19 cellular contexts compared by ENCODE assay signal in genomic region chr6:150202404-150202803, GRCh38. TPM values are rescaled to one million over a fixed set of nuclear protein-coding genes. Genes with fewer than 3 reads are reported as not detected.
DNase-seq lines count a peak whose midpoint lies in the region; ATAC-seq, FAIRE-seq and TF ChIP-seq lines count a peak whose summit lies in the region.
"Had no signal": no experiment of that assay in that cellular context is flagged by ENCODE, and none has a peak within 500 bp of the region (broad histone marks: within the 10 kb centered on the region; RNA-seq: fewer than 3 reads in every experiment).

No MANE protein-coding gene starts in this region.

- H3K4me3 ChIP-seq in GM23248 (no peak overlapping the region), bronchial epithelial cell (ENCODE audit: low read depth, low read length) (no peak overlapping the region), smooth muscle cell (no peak overlapping the region), gastrocnemius medialis (no peak overlapping the region)
- H3K4me3 ChIP-seq: ascending aorta, neural progenitor cell, right lobe of liver, SJSA1 had no signal

- H3K9ac ChIP-seq in GM23248: peak overlapping the region; percentile 4; the same call in 1 of the 2 replicates
- no peak overlapping the region for H3K9ac ChIP-seq in smooth muscle cell (ENCODE audit: low read depth)
- H3K9ac ChIP-seq: neural progenitor cell had no signal

- H3K27ac ChIP-seq in GM23248: peak overlapping the region; percentile 49
- peak overlapping the region; percentile 35 for H3K27ac ChIP-seq in smooth muscle cell (ENCODE audit: low read depth)
- H3K27ac ChIP-seq in gastrocnemius medialis: no peak overlapping the region
- H3K27ac ChIP-seq: ascending aorta, neural progenitor cell, right lobe of liver, SJSA1 had no signal

- no peak for FAIRE-seq in bronchial epithelial cell (lab: Jason Lieb, UNC)

- H3K4me2 ChIP-seq in GM23248 (ENCODE audit: unreplicated experiment) (peak overlapping the region; percentile 1), smooth muscle cell (no peak overlapping the region)
- H3K4me2 ChIP-seq: neural progenitor cell had no signal

- ATAC-seq in gastrocnemius medialis: no peak
- ATAC-seq in GM19397 (IDR thresholded peaks at IDR 0.05; ENCODE audit: unreplicated experiment): no peak

- H3K9me3 ChIP-seq in GM23248 (ENCODE audit: low read depth) (no peaks in the 10 kb centered on the region), smooth muscle cell (replicated peaks; ENCODE audit: low read depth) (no peaks in the 10 kb centered on the region), gastrocnemius medialis (no peaks in the 10 kb centered on the region)
- H3K9me3 ChIP-seq: ascending aorta, right lobe of liver, SJSA1 had no signal

- 39 to 46% methylated on average over 7 to 8 of the region's 8 CpGs for WGBS in GM23248 (ENCODE audit: low coverage in 1 of 2, low lambda C conversion rate in 2 of 2, missing lambda C conversion rate in 2 of 2), 2 experiments
- 89% methylated on average over 8 of the region's 8 CpGs for WGBS in smooth muscle cell (ENCODE audit: low lambda C conversion rate)

- H4K20me1 ChIP-seq in GM23248 (ENCODE audit: insufficient read depth): no peaks in the 10 kb centered on the region
- no peaks in the 10 kb centered on the region for H4K20me1 ChIP-seq in smooth muscle cell (ENCODE audit: low read depth)

- in situ Hi-C loops in GM23248 (cut with MboI) (no loop called here), gastrocnemius medialis (cut with MboI; ENCODE audit: low sequenced_read_pairs in 4 of 4) (no loop called here)

- H3K36me3 ChIP-seq in GM23248 (ENCODE audit: low read depth) (no peaks in the 10 kb centered on the region), bronchial epithelial cell (ENCODE audit: control insufficient read depth, insufficient read depth, low read length) (peaks cover 8% of the 10 kb centered on the region), smooth muscle cell (ENCODE audit: low read depth) (no peaks in the 10 kb centered on the region), gastrocnemius medialis (no peaks in the 10 kb centered on the region)
- H3K36me3 ChIP-seq: ascending aorta, neural progenitor cell, right lobe of liver, SJSA1 had no signal

- no peak for TF ChIP-seq POLR2A in gastrocnemius medialis (IDR thresholded peaks at IDR 0.05)

- no peak for TF ChIP-seq CTCF in bronchial epithelial cell (IDR thresholded peaks at IDR 0.05; ENCODE audit: insufficient read depth, low read length, severe bottlenecking)
- TF ChIP-seq CTCF in smooth muscle cell (IDR thresholded peaks at IDR 0.05; ENCODE audit: borderline replicate concordance, insufficient read depth, poor library complexity, severe bottlenecking): no peak
- TF ChIP-seq CTCF in gastrocnemius medialis (IDR thresholded peaks at IDR 0.05 in 4 of 5, conservative IDR thresholded peaks at IDR 0.05 in 1 of 5): no peak

- peaks cover 19% of the 10 kb centered on the region for H3F3A ChIP-seq in GM23248 (ENCODE audit: insufficient read depth)
- H3F3A ChIP-seq in smooth muscle cell (ENCODE audit: low read depth): no peaks in the 10 kb centered on the region

- H3K79me2 ChIP-seq in GM23248 (ENCODE audit: insufficient read depth) (peaks cover 20% of the 10 kb centered on the region; the same call in 1 of the 2 replicates), smooth muscle cell (ENCODE audit: low read depth) (no peaks in the 10 kb centered on the region)

- H3K4me1 ChIP-seq in GM23248 (ENCODE audit: insufficient read depth) (peaks cover 15% of the 10 kb centered on the region), smooth muscle cell (ENCODE audit: low read depth) (no peaks in the 10 kb centered on the region), gastrocnemius medialis (peaks cover 6 to 30% of the 10 kb centered on the region in 2 donors)
- H3K4me1 ChIP-seq: ascending aorta, SJSA1 had no signal

- H3K27me3 ChIP-seq in GM23248 (replicated peaks; ENCODE audit: insufficient read depth): no peaks in the 10 kb centered on the region
- H3K27me3 ChIP-seq in bronchial epithelial cell (ENCODE audit: control insufficient read depth, insufficient read depth, low read length): no peaks in the 10 kb centered on the region
- peaks cover 6% of the 10 kb centered on the region for H3K27me3 ChIP-seq in smooth muscle cell (ENCODE audit: low read depth)
- H3K27me3 ChIP-seq in gastrocnemius medialis: no peaks in the 10 kb centered on the region
- H3K27me3 ChIP-seq: ascending aorta, neural progenitor cell, right lobe of liver, SJSA1 had no signal

- DNase-seq in GM23248 (peak; percentile 75), bronchial epithelial cell (ENCODE audit: low read depth) (peak; percentile 78), kidney tubule cell (ENCODE audit: low spot score) (peak; percentile 43), smooth muscle cell (lab: John Stamatoyannopoulos, UW; ENCODE audit: unreplicated experiment) (no peak), gastrocnemius medialis (no peak), SW 1271 (lab: John Stamatoyannopoulos, UW) (no peak)
- no peak for DNase-seq in stimulated activated CD8-positive, alpha-beta memory T cell treated with anti-CD3 and anti-CD28 coated beads, Interleukin-4, amount 100 ng/mL, for 48 hours
- DNase-seq: activated CD4-positive, alpha-beta T cell treated with anti-CD3 and anti-CD28 coated beads for 4 hours; activated CD8-positive, alpha-beta memory T cell treated with anti-CD3 and anti-CD28 coated beads, Interleukin-2, amount 50 U/mL, for 4 hours; activated gamma-delta T cell; HCEC 1CT; NCI-H1930; NCI-H446 treated with DMSO at 0.1 percent for 48 hours; T1000 had no signal

- H3K9me2 ChIP-seq in GM23248 (ENCODE audit: insufficient read depth): no peaks in the 10 kb centered on the region

- intact Hi-C loops in gastrocnemius medialis (cut with DNase I; ENCODE audit: low total_unique reads): no loop called here

- H2AFZ ChIP-seq in GM23248 (peak overlapping the region; percentile 18), smooth muscle cell (ENCODE audit: low read depth) (no peak overlapping the region)
- H2AFZ ChIP-seq: neural progenitor cell had no signal

RNA-seq across cellular contexts. Expression of gene PPP1R14C, which starts 59.6 kb away (rescaled TPM):
- total RNA-seq in GM23248 (2014; rRNA removed; shearing (Covaris generic)): 6.3 and 8.2 TPM in 2 replicates
- polyA plus RNA-seq in GM23248 (2016; fragmentation: Nextera tagmentation; extraction: Ambion mirVana) (9.4 and 10.1 TPM in 2 replicates), smooth muscle cell (2.6 and 11.1 TPM in 2 replicates)
- total RNA-seq in bronchial epithelial cell (72.1 and 80.0 TPM in 2 replicates), smooth muscle cell (7.1 and 7.9 TPM in 2 replicates), gastrocnemius medialis (10 to 100 TPM; 14.9 to 37.0 (median 21.7) TPM)
- total RNA-seq: ascending aorta, right lobe of liver, SJSA1 had no signal

Comparison
In these comparisons a context has a peak if more than half of its experiments do, and no peak if none do; other contexts are left out.
1. DNase-seq: peak in GM23248 (single experiment), bronchial epithelial cell (single experiment) and kidney tubule cell (single experiment); none in smooth muscle cell (single experiment), gastrocnemius medialis (0 of 2), stimulated activated CD8-positive, alpha-beta memory T cell treated with anti-CD3 and anti-CD28 coated beads, Interleukin-4, amount 100 ng/mL, for 48 hours (single experiment) and SW 1271 (0 of 2).
2. H3K27ac ChIP-seq: peak in GM23248 (single experiment) and smooth muscle cell (single experiment); none in gastrocnemius medialis (0 of 4).